In the genomic region with DNA sequence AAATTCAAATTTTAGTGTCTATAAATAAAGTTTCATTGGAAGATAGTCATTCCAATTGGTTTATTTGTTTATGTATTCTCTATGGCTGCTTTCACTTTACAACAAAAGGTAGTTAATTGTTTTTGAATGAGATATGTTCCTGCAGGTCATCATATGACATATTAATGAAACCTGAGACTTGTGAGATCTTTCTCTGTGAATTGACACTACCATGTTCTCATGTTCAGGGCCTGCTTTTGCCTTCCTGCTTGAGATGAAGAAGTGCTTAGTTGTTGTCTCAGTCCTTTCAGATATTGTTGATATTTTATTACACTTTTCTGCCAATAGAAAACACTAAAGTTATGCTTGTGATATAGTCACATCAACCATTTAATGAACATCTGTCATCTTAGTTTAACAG, we compare ENCODE assay signal across 16 cellular contexts.
A peak's percentile ranks its signal among the peaks of the same experiment; 100 is the strongest.
DNase-seq lines count a peak whose midpoint lies in the region; ATAC-seq and TF ChIP-seq lines count a peak whose summit lies in the region.
"Had no signal": no experiment of that assay in that cellular context is flagged by ENCODE, and none has a peak within 500 bp of the region (broad histone marks: within the 10 kb centered on the region; RNA-seq: fewer than 3 reads in every experiment).

No MANE protein-coding gene starts in this region.

- in situ Hi-C loops in G401 (cut with HindIII; ENCODE audit: low sequenced_read_pairs), result no loop called here

- no peak overlapping the region for H2AFZ ChIP-seq in osteoblast (ENCODE audit: low read length)

- no peak overlapping the region for H3K4me3 ChIP-seq in choroid plexus epithelial cell (ENCODE audit: low read depth, low read length)
- no peak overlapping the region for H3K4me3 ChIP-seq in osteoblast (ENCODE audit: insufficient read depth, low read length)
- no peak overlapping the region for H3K4me3 ChIP-seq in right lobe of liver
- H3K4me3 ChIP-seq: lower lobe of right lung, tibial nerve had no signal

- H3K27ac ChIP-seq in osteoblast (ENCODE audit: low read depth, low read length) (peak overlapping the region; percentile 89), right lobe of liver (no peak overlapping the region)
- H3K27ac ChIP-seq: KMS-11, lower lobe of right lung had no signal

- TF ChIP-seq POLR2A in right lobe of liver (IDR thresholded peaks at IDR 0.05), result no peak

- ATAC-seq in right lobe of liver, result no peak
- ATAC-seq: lower lobe of right lung; naive thymus-derived CD8-positive, alpha-beta T cell had no signal

- TF ChIP-seq CTCF in choroid plexus epithelial cell (conservative IDR thresholded peaks at IDR 0.05; ENCODE audit: low read depth, low read length), result no peak
- no peak for TF ChIP-seq CTCF in osteoblast (IDR thresholded peaks at IDR 0.05; ENCODE audit: extremely low read depth, low read depth, low read length)
- no peak for TF ChIP-seq CTCF in right lobe of liver (IDR thresholded peaks at IDR 0.05)

- intact Hi-C loops in right lobe of liver (cut with DNase I), result no loop called here

- no peak overlapping the region for H3K4me2 ChIP-seq in osteoblast (ENCODE audit: insufficient read depth, low read length)
- H3K4me2 ChIP-seq: KMS-11 had no signal

- peaks cover 71% of the 10 kb centered on the region for H3K79me2 ChIP-seq in osteoblast (ENCODE audit: insufficient read depth, low read length)

- H3K4me1 ChIP-seq in osteoblast (ENCODE audit: insufficient read depth, low read length), result peaks cover 32% of the 10 kb centered on the region
- no peaks in the 10 kb centered on the region for H3K4me1 ChIP-seq in right lobe of liver

- no peaks in the 10 kb centered on the region for H3K36me3 ChIP-seq in osteoblast (ENCODE audit: insufficient read depth, low read length)
- peaks cover 0 to 8% (median 0%) of the 10 kb centered on the region in 4 donors for H3K36me3 ChIP-seq in right lobe of liver

- H4K20me1 ChIP-seq in osteoblast (ENCODE audit: insufficient read depth, low read length), result peaks cover 6% of the 10 kb centered on the region

- H3K27me3 ChIP-seq in osteoblast (ENCODE audit: insufficient read depth, low read length), result no peaks in the 10 kb centered on the region
- no peaks in the 10 kb centered on the region for H3K27me3 ChIP-seq in right lobe of liver
- H3K27me3 ChIP-seq: tibial nerve had no signal

- no peaks in the 10 kb centered on the region for H3K9me3 ChIP-seq in osteoblast (ENCODE audit: low read depth, low read length)
- no peaks in the 10 kb centered on the region for H3K9me3 ChIP-seq in right lobe of liver
- H3K9me3 ChIP-seq: lower lobe of right lung, tibial nerve had no signal

- peak; percentile 34 for DNase-seq in ELR (ENCODE audit: low read depth)
- peak; percentile 4 for DNase-seq in NCI-H1105 (lab: John Stamatoyannopoulos, UW)
- peak; percentile 70 for DNase-seq in choroid plexus epithelial cell (ENCODE audit: low read depth)
- no peak for DNase-seq in osteoblast (ENCODE audit: insufficient read length, low spot score, missing footprints)
- no peak for DNase-seq in NCI-H2107 (lab: John Stamatoyannopoulos, UW)
- no peak for DNase-seq in G401 (ENCODE audit: low spot score)
- no peak for DNase-seq in right lobe of liver
- DNase-seq: activated CD4-positive, CD25-positive, alpha-beta regulatory T cell treated with anti-CD3 and anti-CD28 coated beads, Interleukin-2, amount 50 U/mL, for 72 hours; activated effector memory CD4-positive, alpha-beta T cell treated with Interleukin-2 at 50 U/mL for 16 hours; lower lobe of right lung; naive thymus-derived CD8-positive, alpha-beta T cell; NCI-H1436; NCI-H524; stimulated activated CD4-positive, alpha-beta T cell treated with anti-CD3 and anti-CD28 coated beads, Interleukin-12 subunit alpha, Interleukin-12 subunit beta, amount 100 ng/mL, for 4 hours had no signal

Comparison
In these comparisons a context has a peak if more than half of its experiments do, and no peak if none do; other contexts are left out.
1. DNase-seq: peak in ELR (single experiment), NCI-H1105 (single experiment) and choroid plexus epithelial cell (single experiment); none in osteoblast (single experiment), NCI-H2107 (single experiment), G401 (single experiment) and right lobe of liver (0 of 3).